ENCODE assay signal across 1 cellular context in genomic region chr1:153518562-153518961, GRCh38.
TF ChIP-seq lines count a peak whose summit lies in the region.

No MANE protein-coding gene starts in this region.

TF ChIP-seq in endothelial cell of umbilical vein, 7 proteins besides CTCF, POLR2A, EP300 and RAD21:
- TF ChIP-seq FOS (IDR thresholded peaks at IDR 0.05; ENCODE audit: borderline replicate concordance, insufficient read depth, low read length) (no peak), JUN (IDR thresholded peaks at IDR 0.05; ENCODE audit: borderline replicate concordance, insufficient read depth, insufficient read length, low read depth) (no peak), GATA2 (IDR thresholded peaks at IDR 0.05; ENCODE audit: insufficient read depth, insufficient read length, low read depth, low read length) (no peak), MYC (IDR thresholded peaks at IDR 0.05; ENCODE audit: low read depth, low read length) (no peak), EZH2 (IDR thresholded peaks at IDR 0.05; ENCODE audit: borderline replicate concordance, low read depth, low read length, severe bottlenecking) (no peak), POLR2AphosphoS5 (IDR thresholded peaks at IDR 0.05; ENCODE audit: insufficient read depth, low read depth, low read length) (no peak)
- TF ChIP-seq, protein P1, sequence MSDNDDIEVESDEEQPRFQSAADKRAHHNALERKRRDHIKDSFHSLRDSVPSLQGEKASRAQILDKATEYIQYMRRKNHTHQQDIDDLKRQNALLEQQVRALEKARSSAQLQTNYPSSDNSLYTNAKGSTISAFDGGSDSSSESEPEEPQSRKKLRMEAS (IDR thresholded peaks at IDR 0.05; ENCODE audit: insufficient read depth, insufficient read length) = no peak
